9 cellular contexts compared by ENCODE assay signal in genomic region chr9:133142657-133143592, GRCh38. TPM values are rescaled to one million over a fixed set of nuclear protein-coding genes. Genes with fewer than 3 reads are reported as not detected.
DNase-seq lines count a peak whose midpoint lies in the region; ATAC-seq and TF ChIP-seq lines count a peak whose summit lies in the region.
"Had no signal": no experiment of that assay in that cellular context is flagged by ENCODE, and none has a peak within 500 bp of the region (broad histone marks: within the 10 kb centered on the region; RNA-seq: fewer than 3 reads in every experiment).

No MANE protein-coding gene starts in this region.

- intact Hi-C loops in activated CD4-positive, alpha-beta T cell treated with anti-CD3 and anti-CD28 coated beads for 36 hours (cut with DNase I, micrococcal nuclease), result loop anchor here (5.0 to 10.0 kb wide), 2 partner anchors 229 to 738 kb away; partner anchors contain the start of gene TTF1 (in 1 of the 2)
- intact Hi-C loops in dorsolateral prefrontal cortex (cut with DNase I), result no loop called here

- POLR2A ChIA-PET in activated CD4-positive, alpha-beta T cell treated with anti-CD3 and anti-CD28 coated beads for 36 hours (lab: Charles Lee), result interaction anchor here (0.6 to 1.0 kb wide), 2 partner anchors 9 to 11 kb away, joined by 3 to 4 read pairs; no protein-coding TSS in a partner anchor

- no peaks in the 10 kb centered on the region for H3K27me3 Mint-ChIP-seq in activated CD4-positive, alpha-beta T cell treated with anti-CD3 and anti-CD28 coated beads for 36 hours
- no peaks in the 10 kb centered on the region for H3K27me3 Mint-ChIP-seq in T-helper 1 cell treated with Interleukin-12 subunit alpha and Interleukin-12 subunit beta and Interleukin-4 antibody, amounts not matched to agents 30 μg/mL and 1 μg/mL, for 36 hours (ENCODE audit: low read depth)

- peak; percentile 66 for DNase-seq in activated CD4-positive, alpha-beta T cell treated with anti-CD3 and anti-CD28 coated beads for 36 hours
- no peak for DNase-seq in activated CD4-positive, alpha-beta T cell treated with anti-CD3 and anti-CD28 coated beads for 1 hour
- DNase-seq in dorsolateral prefrontal cortex (no peak), OCI-M1 (lab: John Stamatoyannopoulos, UW) (no peak)
- peak in 1 of 2 donors; percentile 77 for DNase-seq in stimulated activated effector memory CD8-positive, alpha-beta T cell treated with anti-CD3 and anti-CD28 coated beads, Interleukin-12 subunit alpha, Interleukin-12 subunit beta, amount 100 ng/mL, for 72 hours (ENCODE audit: low spot score in 2 of 2)
- no peak for DNase-seq in effector CD4-positive, alpha-beta T cell

- H3K4me3 ChIP-seq in dorsolateral prefrontal cortex, result peak overlapping the region in 42 of 59 donors; percentile 47 to 77 (median 63)

- no peak for ATAC-seq in activated CD4-positive, alpha-beta T cell treated with anti-CD3 and anti-CD28 coated beads for 36 hours
- peak; percentile 48 for ATAC-seq in stimulated activated effector memory CD8-positive, alpha-beta T cell treated with anti-CD3 and anti-CD28 coated beads, Interleukin-12 subunit alpha, Interleukin-12 subunit beta, amount 100 ng/mL, for 72 hours
- ATAC-seq in HG02938 (IDR thresholded peaks at IDR 0.05; ENCODE audit: unreplicated experiment), result no peak

- CTCF ChIA-PET in activated CD4-positive, alpha-beta T cell treated with anti-CD3 and anti-CD28 coated beads for 36 hours (lab: Charles Lee), result interaction anchor here (0.6 to 7.7 kb wide), 14 partner anchors 10 to 971 kb away, joined by 3 to 139 read pairs (median 8); partner anchors contain the start of genes GTF3C5 and RALGDS

- H3K27me3 ChIP-seq in dorsolateral prefrontal cortex, result no peaks in the 10 kb centered on the region
- H3K27me3 ChIP-seq: thyroid gland had no signal

- H3K9me3 Mint-ChIP-seq in activated CD4-positive, alpha-beta T cell treated with anti-CD3 and anti-CD28 coated beads for 36 hours (ENCODE audit: low read depth), result no peaks in the 10 kb centered on the region
- H3K9me3 Mint-ChIP-seq in T-helper 1 cell treated with Interleukin-12 subunit alpha and Interleukin-12 subunit beta and Interleukin-4 antibody, amounts not matched to agents 30 μg/mL and 1 μg/mL, for 36 hours, result no peaks in the 10 kb centered on the region
- no peaks in the 10 kb centered on the region for H3K9me3 Mint-ChIP-seq in stimulated activated effector memory CD8-positive, alpha-beta T cell treated with anti-CD3 and anti-CD28 coated beads, Interleukin-12 subunit alpha, Interleukin-12 subunit beta, amount 100 ng/mL, for 72 hours

- peaks cover 19% of the 10 kb centered on the region for H3K36me3 Mint-ChIP-seq in activated CD4-positive, alpha-beta T cell treated with anti-CD3 and anti-CD28 coated beads for 36 hours (ENCODE audit: low read depth)
- H3K36me3 Mint-ChIP-seq in T-helper 1 cell treated with Interleukin-12 subunit alpha and Interleukin-12 subunit beta and Interleukin-4 antibody, amounts not matched to agents 30 μg/mL and 1 μg/mL, for 36 hours (ENCODE audit: low read depth), result peaks cover 1% of the 10 kb centered on the region
- peaks cover 61% of the 10 kb centered on the region for H3K36me3 Mint-ChIP-seq in stimulated activated effector memory CD8-positive, alpha-beta T cell treated with anti-CD3 and anti-CD28 coated beads, Interleukin-12 subunit alpha, Interleukin-12 subunit beta, amount 100 ng/mL, for 72 hours

- peak overlapping the region; percentile 8 for H3K4me3 Mint-ChIP-seq in activated CD4-positive, alpha-beta T cell treated with anti-CD3 and anti-CD28 coated beads for 36 hours
- peak overlapping the region; percentile 44 for H3K4me3 Mint-ChIP-seq in T-helper 1 cell treated with Interleukin-12 subunit alpha and Interleukin-12 subunit beta and Interleukin-4 antibody, amounts not matched to agents 30 μg/mL and 1 μg/mL, for 36 hours
- H3K4me3 Mint-ChIP-seq in stimulated activated effector memory CD8-positive, alpha-beta T cell treated with anti-CD3 and anti-CD28 coated beads, Interleukin-12 subunit alpha, Interleukin-12 subunit beta, amount 100 ng/mL, for 72 hours, result peak overlapping the region; percentile 80

- peak overlapping the region; percentile 23 to 100 (median 100) for H3K27ac ChIP-seq in dorsolateral prefrontal cortex
- H3K27ac ChIP-seq: thyroid gland had no signal

- TF ChIP-seq CTCF in dorsolateral prefrontal cortex (IDR thresholded peaks at IDR 0.05 in 54 of 56, conservative IDR thresholded peaks at IDR 0.05 in 2 of 56; ENCODE audit: low read depth in 1 of 56, partially characterized antibody in 56 of 56), result no peak

- peak overlapping the region; percentile 51 for H3K27ac Mint-ChIP-seq in activated CD4-positive, alpha-beta T cell treated with anti-CD3 and anti-CD28 coated beads for 36 hours
- H3K27ac Mint-ChIP-seq in T-helper 1 cell treated with Interleukin-12 subunit alpha and Interleukin-12 subunit beta and Interleukin-4 antibody, amounts not matched to agents 30 μg/mL and 1 μg/mL, for 36 hours, result peak overlapping the region; percentile 78
- H3K27ac Mint-ChIP-seq in stimulated activated effector memory CD8-positive, alpha-beta T cell treated with anti-CD3 and anti-CD28 coated beads, Interleukin-12 subunit alpha, Interleukin-12 subunit beta, amount 100 ng/mL, for 72 hours, result peak overlapping the region; percentile 96

- peaks cover 69% of the 10 kb centered on the region for H3K4me1 Mint-ChIP-seq in activated CD4-positive, alpha-beta T cell treated with anti-CD3 and anti-CD28 coated beads for 36 hours
- peaks cover 67% of the 10 kb centered on the region for H3K4me1 Mint-ChIP-seq in T-helper 1 cell treated with Interleukin-12 subunit alpha and Interleukin-12 subunit beta and Interleukin-4 antibody, amounts not matched to agents 30 μg/mL and 1 μg/mL, for 36 hours (ENCODE audit: low read depth)
- H3K4me1 Mint-ChIP-seq in stimulated activated effector memory CD8-positive, alpha-beta T cell treated with anti-CD3 and anti-CD28 coated beads, Interleukin-12 subunit alpha, Interleukin-12 subunit beta, amount 100 ng/mL, for 72 hours, result peaks cover 80% of the 10 kb centered on the region

RNA-seq across cellular contexts. Expression of gene GBGT1, which starts 20.8 kb away (rescaled TPM):
- total RNA-seq in activated CD4-positive, alpha-beta T cell treated with anti-CD3 and anti-CD28 coated beads for 36 hours, result 1 to 10 TPM; 3.8 to 4.8 TPM
- total RNA-seq in dorsolateral prefrontal cortex, result 10 to 100 TPM in 109 of 120 experiments, 1 to 10 TPM in 11; 5.8 to 27.4 (median 13.8) TPM

RNA-seq across cellular contexts. Expression of gene RALGDS, which starts 21.9 kb away (rescaled TPM):
- 10 to 100 TPM; 65.1 to 78.6 TPM for total RNA-seq in activated CD4-positive, alpha-beta T cell treated with anti-CD3 and anti-CD28 coated beads for 36 hours
- total RNA-seq in dorsolateral prefrontal cortex, result 100 to 1,000 TPM in 109 of 120 experiments, 10 to 100 TPM in 11; 72.2 to 415 (median 142) TPM

Comparison
In these comparisons a context has a peak if more than half of its experiments do, and no peak if none do; other contexts are left out.
1. H3K4me3 Mint-ChIP-seq: peak in every context shown above with its lines; median percentile 80 in stimulated activated effector memory CD8-positive, alpha-beta T cell treated with anti-CD3 and anti-CD28 coated beads, Interleukin-12 subunit alpha, Interleukin-12 subunit beta, amount 100 ng/mL, for 72 hours; 44 in T-helper 1 cell treated with Interleukin-12 subunit alpha and Interleukin-12 subunit beta and Interleukin-4 antibody, amounts not matched to agents 30 μg/mL and 1 μg/mL, for 36 hours; 8 in activated CD4-positive, alpha-beta T cell treated with anti-CD3 and anti-CD28 coated beads for 36 hours.
2. intact Hi-C loops: an anchor here in activated CD4-positive, alpha-beta T cell treated with anti-CD3 and anti-CD28 coated beads for 36 hours (5.0 to 10.0 kb wide); none called in dorsolateral prefrontal cortex.